In genomic region chr3:55244247-55244646, GRCh38 we compare ENCODE assay signal across 17 cellular contexts.
DNase-seq lines count a peak whose midpoint lies in the region; ATAC-seq and TF ChIP-seq lines count a peak whose summit lies in the region.
"Had no signal": no experiment of that assay in that cellular context is flagged by ENCODE, and none has a peak within 500 bp of the region (broad histone marks: within the 10 kb centered on the region; RNA-seq: fewer than 3 reads in every experiment).

No MANE protein-coding gene starts in this region.

- no peak overlapping the region for H3K27ac ChIP-seq in esophagus muscularis mucosa (replicated peaks in 1 of 4)
- no peak overlapping the region for H3K27ac ChIP-seq in GM23338 (ENCODE audit: low read depth)
- H3K27ac ChIP-seq: breast epithelium, lower lobe of right lung, parathyroid adenoma had no signal

- H3F3A ChIP-seq in GM23338 (replicated peaks; ENCODE audit: low read depth): no peaks in the 10 kb centered on the region

- intact Hi-C loops in esophagus muscularis mucosa (cut with DNase I) (no loop called here), natural killer cell (cut with micrococcal nuclease) (no loop called here)

- H3K27me3 ChIP-seq in esophagus muscularis mucosa (no peaks in the 10 kb centered on the region), GM23338 (ENCODE audit: insufficient read depth) (no peaks in the 10 kb centered on the region)
- H3K27me3 ChIP-seq: breast epithelium had no signal

- 84% methylated on average over 1 of the region's 1 CpG for WGBS in esophagus muscularis mucosa

- peaks cover 12% of the 10 kb centered on the region for H3K36me3 Mint-ChIP-seq in GM23338 (ENCODE audit: low read depth)
- H3K36me3 Mint-ChIP-seq in immature natural killer cell: no peaks in the 10 kb centered on the region
- no peaks in the 10 kb centered on the region for H3K36me3 Mint-ChIP-seq in natural killer cell
- H3K36me3 Mint-ChIP-seq: CD14-positive monocyte; naive thymus-derived CD4-positive, alpha-beta T cell had no signal

- no peak for ATAC-seq in GM23338
- no peak for ATAC-seq in natural killer cell
- ATAC-seq: activated naive CD8-positive, alpha-beta T cell treated with anti-CD3 and anti-CD28 coated beads, Interleukin-2, amount 50 U/mL, for 24 hours; activated T-helper 17 cell treated with anti-CD3 and anti-CD28 coated beads, Interleukin-2, amount 50 U/mL, for 72 hours; naive thymus-derived CD4-positive, alpha-beta T cell had no signal

- H3K4me2 ChIP-seq in GM23338: no peak overlapping the region

- H3K9me3 ChIP-seq in esophagus muscularis mucosa: no peaks in the 10 kb centered on the region
- H3K9me3 ChIP-seq: lower lobe of right lung had no signal

- no peak overlapping the region for H2AFZ ChIP-seq in GM23338
- H2AFZ ChIP-seq: parathyroid adenoma had no signal

- no peaks in the 10 kb centered on the region for H3K36me3 ChIP-seq in esophagus muscularis mucosa
- H3K36me3 ChIP-seq in GM23338 (ENCODE audit: insufficient read depth): no peaks in the 10 kb centered on the region
- H3K36me3 ChIP-seq: breast epithelium, lower lobe of right lung had no signal

- no peaks in the 10 kb centered on the region for H4K20me1 ChIP-seq in GM23338 (replicated peaks; ENCODE audit: insufficient read depth)

- H3K4me3 ChIP-seq in esophagus muscularis mucosa: no peak overlapping the region
- no peak overlapping the region for H3K4me3 ChIP-seq in GM23338
- H3K4me3 ChIP-seq: breast epithelium, lower lobe of right lung had no signal

- H3K4me1 ChIP-seq in esophagus muscularis mucosa (no peaks in the 10 kb centered on the region), GM23338 (ENCODE audit: insufficient read depth) (0 out of 2 replicates have a peak, but pooled peaks cover 8% of the 10 kb centered on the region)
- H3K4me1 ChIP-seq: breast epithelium, lower lobe of right lung, parathyroid adenoma had no signal

- no peak overlapping the region for H3K27ac Mint-ChIP-seq in GM23338
- H3K27ac Mint-ChIP-seq in immature natural killer cell: no peak overlapping the region
- H3K27ac Mint-ChIP-seq in natural killer cell: no peak overlapping the region
- H3K27ac Mint-ChIP-seq: activated naive CD8-positive, alpha-beta T cell treated with anti-CD3 and anti-CD28 coated beads, Interleukin-2, amount 50 U/mL, for 24 hours; activated T-helper 17 cell treated with anti-CD3 and anti-CD28 coated beads, Interleukin-2, amount 50 U/mL, for 72 hours; CD14-positive monocyte; naive thymus-derived CD4-positive, alpha-beta T cell had no signal

- H3K27me3 Mint-ChIP-seq in GM23338 (ENCODE audit: insufficient read depth, low read depth, poor library complexity) (peaks cover 2% of the 10 kb centered on the region), immature natural killer cell (ENCODE audit: low read depth in 3 of 3) (peaks cover 0 to 3% (median 2%) of the 10 kb centered on the region in 3 donors), natural killer cell (ENCODE audit: low read depth in 2 of 2) (no peaks in the 10 kb centered on the region)
- H3K27me3 Mint-ChIP-seq: activated naive CD8-positive, alpha-beta T cell treated with anti-CD3 and anti-CD28 coated beads, Interleukin-2, amount 50 U/mL, for 24 hours; activated T-helper 17 cell treated with anti-CD3 and anti-CD28 coated beads, Interleukin-2, amount 50 U/mL, for 72 hours; naive thymus-derived CD4-positive, alpha-beta T cell had no signal

- no peaks in the 10 kb centered on the region for H3K79me2 ChIP-seq in GM23338 (replicated peaks; ENCODE audit: insufficient read depth)
- H3K79me2 ChIP-seq: parathyroid adenoma had no signal

- peaks cover 14% of the 10 kb centered on the region for H3K9me3 Mint-ChIP-seq in GM23338
- peaks cover 9 to 32% (median 15%) of the 10 kb centered on the region in 6 donors for H3K9me3 Mint-ChIP-seq in immature natural killer cell
- H3K9me3 Mint-ChIP-seq in natural killer cell: peaks cover 6 to 7% of the 10 kb centered on the region in 2 donors

- H3K4me1 Mint-ChIP-seq in GM23338 (peaks cover 13% of the 10 kb centered on the region; the same call in 2 of the 3 replicates), immature natural killer cell (no peaks in the 10 kb centered on the region), natural killer cell (no peaks in the 10 kb centered on the region)
- H3K4me1 Mint-ChIP-seq: activated naive CD8-positive, alpha-beta T cell treated with anti-CD3 and anti-CD28 coated beads, Interleukin-2, amount 50 U/mL, for 24 hours; activated T-helper 17 cell treated with anti-CD3 and anti-CD28 coated beads, Interleukin-2, amount 50 U/mL, for 72 hours; CD14-positive monocyte; naive thymus-derived CD4-positive, alpha-beta T cell had no signal

- H3K4me3 Mint-ChIP-seq in GM23338 (no peak overlapping the region), immature natural killer cell (no peak overlapping the region), natural killer cell (no peak overlapping the region)
- H3K4me3 Mint-ChIP-seq: activated naive CD8-positive, alpha-beta T cell treated with anti-CD3 and anti-CD28 coated beads, Interleukin-2, amount 50 U/mL, for 24 hours; activated T-helper 17 cell treated with anti-CD3 and anti-CD28 coated beads, Interleukin-2, amount 50 U/mL, for 72 hours; CD14-positive monocyte; naive thymus-derived CD4-positive, alpha-beta T cell had no signal

- H3K9me2 ChIP-seq in GM23338 (ENCODE audit: insufficient read depth): 0 out of 2 replicates have a peak, but pooled peaks cover 3% of the 10 kb centered on the region

- DNase-seq in DMS53 treated with DMSO at 0.1 percent for 48 hours (lab: John Stamatoyannopoulos, UW; ENCODE audit: unreplicated experiment) (peak; percentile 54), NCI-H187 (lab: John Stamatoyannopoulos, UW) (peak; percentile 46 to 64), NCI-H510A (lab: John Stamatoyannopoulos, UW) (peak; percentile 85), esophagus muscularis mucosa (ENCODE audit: extremely low spot score) (peak; percentile 62), GM23338 (ENCODE audit: low spot score) (no peak), immature natural killer cell (no peak), natural killer cell (no peak)
- DNase-seq in effector CD4-positive, alpha-beta T cell: no peak
- DNase-seq: activated naive CD8-positive, alpha-beta T cell treated with anti-CD3 and anti-CD28 coated beads, Interleukin-2, amount 50 U/mL, for 24 hours; IMR-90; lower lobe of right lung; naive thymus-derived CD4-positive, alpha-beta T cell; T-helper 2 cell had no signal

- TF ChIP-seq CTCF in esophagus muscularis mucosa (IDR thresholded peaks at IDR 0.05) (no peak), GM23338 (conservative IDR thresholded peaks at IDR 0.05; ENCODE audit: low read depth in 2 of 2) (no peak), natural killer cell (IDR thresholded peaks at IDR 0.05) (no peak)

- no peak for TF ChIP-seq EP300 in esophagus muscularis mucosa (IDR thresholded peaks at IDR 0.05)

- no peak for TF ChIP-seq POLR2A in esophagus muscularis mucosa (IDR thresholded peaks at IDR 0.05; ENCODE audit: low read depth)

TF ChIP-seq in GM23338, 12 proteins besides CTCF, POLR2A, EP300 and RAD21 (continues in another document):
- TF ChIP-seq JUNB (IDR thresholded peaks at IDR 0.05; ENCODE audit: unreplicated experiment) (no peak), CREB1 (CRISPR knock-in tag; IDR thresholded peaks at IDR 0.05; ENCODE audit: low read depth) (no peak), ZNF331 (CRISPR knock-in tag; IDR thresholded peaks at IDR 0.05; ENCODE audit: low read depth) (no peak), ETS1 (IDR thresholded peaks at IDR 0.05) (no peak), NANOG (IDR thresholded peaks at IDR 0.05; ENCODE audit: borderline replicate concordance) (no peak), ZNF114 (CRISPR knock-in tag; IDR thresholded peaks at IDR 0.05) (no peak)

Comparison
In these comparisons a context has a peak if more than half of its experiments do, and no peak if none do; other contexts are left out.
1. DNase-seq: peak in DMS53 treated with DMSO at 0.1 percent for 48 hours (single experiment), NCI-H187 (2 of 2), NCI-H510A (single experiment) and esophagus muscularis mucosa (single experiment); none in GM23338 (single experiment), immature natural killer cell (0 of 3), natural killer cell (single experiment) and effector CD4-positive, alpha-beta T cell (single experiment).